Comparison of ENCODE assay signal across 8 cellular contexts in genomic region chr17:7572338-7572587, GRCh38. TPM values are rescaled to one million over a fixed set of nuclear protein-coding genes. Genes with fewer than 3 reads are reported as not detected.
DNase-seq lines count a peak whose midpoint lies in the region; ATAC-seq, FAIRE-seq and TF ChIP-seq lines count a peak whose summit lies in the region.

No MANE protein-coding gene starts in this region.

- no CpG with 5 or more reads among the region's 11 CpGs for WGBS in trophoblast cell (ENCODE audit: extremely low coverage, insufficient coverage, insufficient read length)

- H3K9me3 ChIP-seq in OCI-LY3 (ENCODE audit: insufficient read depth, low read length), result no peaks in the 10 kb centered on the region
- H3K9me3 ChIP-seq in endothelial cell of umbilical vein (replicated peaks; ENCODE audit: control insufficient read depth, insufficient read depth, low read length), result no peaks in the 10 kb centered on the region
- peaks cover 2% of the 10 kb centered on the region for H3K9me3 ChIP-seq in trophoblast cell (ENCODE audit: insufficient read depth, low read depth, low read length)

- no peak overlapping the region for H2AK5ac ChIP-seq in trophoblast cell (ENCODE audit: low read length)

- peak overlapping the region; percentile 53 for H3K4ac ChIP-seq in trophoblast cell (ENCODE audit: low read depth, low read length)

- intact Hi-C loops in endothelial cell of umbilical vein (cut with micrococcal nuclease), result loop anchor here (1.0 to 5.0 kb wide), 6 partner anchors 11 to 265 kb away; partner anchors contain the start of genes MPDU1, POLR2A, SENP3 and WRAP53

- no peak for TF ChIP-seq CTCF in OCI-LY3 (IDR thresholded peaks at IDR 0.05; ENCODE audit: low read depth, low read length)
- TF ChIP-seq CTCF in endothelial cell of umbilical vein (IDR thresholded peaks at IDR 0.05; ENCODE audit: extremely low read depth in 1 of 2, insufficient read depth in 1 of 2, low read depth in 1 of 2, low read length in 2 of 2), result no peak

- peak overlapping the region; percentile 91 for H3K4me2 ChIP-seq in OCI-LY3 (ENCODE audit: low read length)
- H3K4me2 ChIP-seq in endothelial cell of umbilical vein (ENCODE audit: insufficient read depth, low read length), result peak overlapping the region; percentile 76
- peak overlapping the region; percentile 97 for H3K4me2 ChIP-seq in trophoblast cell (ENCODE audit: low read length)

- H3K4me3 ChIP-seq in OCI-LY3 (ENCODE audit: low read length) (peak overlapping the region; percentile 96), endothelial cell of umbilical vein (replicated peaks in 1 of 3; ENCODE audit: insufficient read depth in 1 of 3, low read depth in 1 of 3, low read length in 3 of 3) (peak overlapping the region in 2 of 3 experiments; percentile 41 to 59), trophoblast cell (ENCODE audit: low read depth, low read length) (peak overlapping the region; percentile 72)

- peak overlapping the region; percentile 76 for H4K91ac ChIP-seq in trophoblast cell (ENCODE audit: low read depth, low read length)

- peak overlapping the region; percentile 69 for H4K8ac ChIP-seq in trophoblast cell (ENCODE audit: low read depth, low read length)

- peak overlapping the region; percentile 69 for H3K27ac ChIP-seq in OCI-LY3 (ENCODE audit: low read length)
- peak overlapping the region; percentile 69 for H3K27ac ChIP-seq in endothelial cell of umbilical vein (ENCODE audit: insufficient read depth, low read depth, low read length)
- H3K27ac ChIP-seq in trophoblast cell (ENCODE audit: low read depth, low read length), result peak overlapping the region; percentile 69

- CTCF ChIA-PET in endothelial cell of umbilical vein (lab: Charles Lee), result interaction anchor here (3.5 to 6.2 kb wide), 2 partner anchors 12 to 17 kb away, joined by 13 to 40 read pairs; partner anchors contain the start of gene SOX15

- no peak for FAIRE-seq in endothelial cell of umbilical vein (lab: Jason Lieb, UNC)

- H3K36me3 ChIP-seq in OCI-LY3 (replicated peaks; ENCODE audit: low read depth, low read length) (peaks cover 50% of the 10 kb centered on the region), endothelial cell of umbilical vein (ENCODE audit: control insufficient read depth in 2 of 2, extremely low read depth in 1 of 2, insufficient read depth in 2 of 2, low read length in 2 of 2) (peaks cover 26 to 46% of the 10 kb centered on the region in 2 experiments), trophoblast cell (ENCODE audit: control insufficient read depth in 1 of 2, insufficient read depth in 2 of 2, low read length in 2 of 2) (peaks cover 42 to 61% of the 10 kb centered on the region in 2 experiments)

- POLR2A ChIA-PET in endothelial cell of umbilical vein (lab: Charles Lee), result interaction anchor here (1.8 kb wide), 2 partner anchors 11 to 17 kb away, joined by 5 to 6 read pairs; partner anchors contain the start of gene MPDU1

- H3K79me2 ChIP-seq in OCI-LY3 (ENCODE audit: low read length), result peaks cover 60% of the 10 kb centered on the region
- H3K79me2 ChIP-seq in endothelial cell of umbilical vein (ENCODE audit: control insufficient read depth, insufficient read depth, low read length), result peaks cover 48% of the 10 kb centered on the region
- peaks cover 14% of the 10 kb centered on the region for H3K79me2 ChIP-seq in trophoblast cell (ENCODE audit: control insufficient read depth, insufficient read depth, low read length, poor library complexity)

- dilution Hi-C loops in endothelial cell of umbilical vein (cut with MboI; ENCODE audit: extremely low pct_ligation_motif_present, low sequenced_read_pairs), result no loop called here

- peaks cover 12% of the 10 kb centered on the region for H3K79me1 ChIP-seq in trophoblast cell (ENCODE audit: low read length)

- H3K9me1 ChIP-seq in endothelial cell of umbilical vein (replicated peaks; ENCODE audit: control insufficient read depth, extremely low read depth, insufficient read depth, low read length), result no peaks in the 10 kb centered on the region

- peak overlapping the region; percentile 62 for H3K14ac ChIP-seq in trophoblast cell (ENCODE audit: low read length)

- H3K27me3 ChIP-seq in OCI-LY3 (ENCODE audit: low read depth, low read length), result no peaks in the 10 kb centered on the region
- no peaks in the 10 kb centered on the region for H3K27me3 ChIP-seq in endothelial cell of umbilical vein (ENCODE audit: control insufficient read depth in 2 of 2, insufficient read depth in 2 of 2, low read length in 2 of 2)
- H3K27me3 ChIP-seq in trophoblast cell (ENCODE audit: insufficient read depth, low read length), result no peaks in the 10 kb centered on the region

- H2AFZ ChIP-seq in OCI-LY3 (ENCODE audit: low read depth, low read length) (no peak overlapping the region; the same call in 1 of the 2 replicates), endothelial cell of umbilical vein (ENCODE audit: low read depth, low read length) (peak overlapping the region; percentile 43), trophoblast cell (ENCODE audit: insufficient read depth, low read length, poor library complexity) (no peak overlapping the region)

- DNase-seq in endothelial cell of umbilical vein (ENCODE audit: low read depth, low spot score) (no peak), trophoblast cell (no peak), NCI-H1048 (lab: John Stamatoyannopoulos, UW) (no peak), SIG-M5 treated with dmso at 0.1 percent for 504 hours (lab: John Stamatoyannopoulos, UW; ENCODE audit: unreplicated experiment) (no peak), DMS79 (lab: John Stamatoyannopoulos, UW) (no peak), occipital lobe (lab: John Stamatoyannopoulos, UW) (no peak)

- H2BK120ac ChIP-seq in trophoblast cell (ENCODE audit: insufficient read depth, low read length, poor library complexity), result peak overlapping the region; percentile 29

- peak; percentile 80 for ATAC-seq in GM21717 (IDR thresholded peaks at IDR 0.05; ENCODE audit: unreplicated experiment)

- peak overlapping the region; percentile 93 for H3K23ac ChIP-seq in trophoblast cell (ENCODE audit: low read length)

- H3K9ac ChIP-seq in OCI-LY3 (ENCODE audit: low read length), result peak overlapping the region; percentile 87
- H3K9ac ChIP-seq in endothelial cell of umbilical vein (replicated peaks; ENCODE audit: extremely low read depth, insufficient read depth, low read length), result peak overlapping the region; percentile 70
- peak overlapping the region; percentile 97 for H3K9ac ChIP-seq in trophoblast cell (ENCODE audit: low read length)

- peak overlapping the region; percentile 31 for H4K12ac ChIP-seq in trophoblast cell (ENCODE audit: low read depth, low read length)

- H3K18ac ChIP-seq in trophoblast cell (ENCODE audit: low read length), result peak overlapping the region; percentile 50

- H4K20me1 ChIP-seq in OCI-LY3 (ENCODE audit: insufficient read depth, low read length), result peaks cover 36% of the 10 kb centered on the region
- peaks cover 9% of the 10 kb centered on the region for H4K20me1 ChIP-seq in endothelial cell of umbilical vein (replicated peaks; ENCODE audit: control insufficient read depth, extremely low read depth, insufficient read depth, low read length)

- no peak overlapping the region for H2BK5ac ChIP-seq in trophoblast cell (ENCODE audit: low read depth, low read length, poor library complexity)

- H3K4me1 ChIP-seq in OCI-LY3 (ENCODE audit: low read length) (peaks cover 38% of the 10 kb centered on the region), endothelial cell of umbilical vein (ENCODE audit: control insufficient read depth, extremely low read depth, insufficient read depth, low read length) (peaks cover 38% of the 10 kb centered on the region), trophoblast cell (ENCODE audit: control insufficient read depth in 1 of 2, insufficient read depth in 2 of 2, low read length in 2 of 2) (peaks cover 2 to 15% of the 10 kb centered on the region in 2 experiments)

- no peak overlapping the region for H2BK12ac ChIP-seq in trophoblast cell (ENCODE audit: low read length)

- BruUV-seq in endothelial cell of umbilical vein (replicated peaks; lab: Mats Ljungman, UMichigan), result no TSS peak

- TF ChIP-seq POLR2A in endothelial cell of umbilical vein (IDR thresholded peaks at IDR 0.05; ENCODE audit: low read depth, low read length), result no peak

RNA-seq across cellular contexts. Expression of gene CD68, which starts 7.2 kb away (rescaled TPM):
- total RNA-seq in endothelial cell of umbilical vein (2.9 and 4.5 TPM in 2 replicates), occipital lobe (0.62 TPM)
- 29.1 and 30.8 TPM in 2 replicates for polyA plus RNA-seq in endothelial cell of umbilical vein
- polyA plus RNA-seq in endothelial cell of umbilical vein (2011; cell fraction: cytosol; rRNA removed), result 13.1 and 20.9 TPM in 2 replicates
- 2.1 TPM in 2 replicates for polyA plus RNA-seq in endothelial cell of umbilical vein (2011; cell fraction: nucleus; rRNA removed)
- 18.9 and 35.4 TPM in 2 replicates for polyA plus RNA-seq in endothelial cell of umbilical vein (2012)
- polyA minus RNA-seq in endothelial cell of umbilical vein, result 9.3 and 26.8 TPM in 2 replicates
- polyA minus RNA-seq in endothelial cell of umbilical vein (2011; cell fraction: cytosol; rRNA and poly(A)+ RNA removed), result 1.0 TPM
- 3.0 and 4.7 TPM in 2 replicates for polyA minus RNA-seq in endothelial cell of umbilical vein (2011; cell fraction: nucleus; rRNA and poly(A)+ RNA removed)
- 1.4 and 1.5 TPM in 2 replicates for polyA plus RNA-seq in trophoblast cell (2013)

RNA-seq across cellular contexts. Expression of gene SENP3, which starts 10.5 kb away (rescaled TPM):
- total RNA-seq in endothelial cell of umbilical vein (56.5 and 63.4 TPM in 2 replicates), occipital lobe (84.8 TPM)
- 91.6 and 96.5 TPM in 2 replicates for polyA plus RNA-seq in endothelial cell of umbilical vein
- polyA plus RNA-seq in endothelial cell of umbilical vein (2011; cell fraction: cytosol; rRNA removed), result 97.0 and 110 TPM in 2 replicates
- 90.0 and 99.9 TPM in 2 replicates for polyA plus RNA-seq in endothelial cell of umbilical vein (2011; cell fraction: nucleus; rRNA removed)
- 52.3 and 67.0 TPM in 2 replicates for polyA plus RNA-seq in endothelial cell of umbilical vein (2012)
- polyA minus RNA-seq in endothelial cell of umbilical vein, result 76.4 and 80.4 TPM in 2 replicates
- polyA minus RNA-seq in endothelial cell of umbilical vein (2011; cell fraction: cytosol; rRNA and poly(A)+ RNA removed), result 67.6 TPM
- 21.7 and 30.4 TPM in 2 replicates for polyA minus RNA-seq in endothelial cell of umbilical vein (2011; cell fraction: nucleus; rRNA and poly(A)+ RNA removed)
- polyA plus RNA-seq in trophoblast cell (2013), result 35.5 and 36.6 TPM in 2 replicates

RNA-seq across cellular contexts. Expression of gene MPDU1, which starts 11.4 kb away (rescaled TPM):
- total RNA-seq in endothelial cell of umbilical vein, result 61.2 and 78.0 TPM in 2 replicates
- polyA plus RNA-seq in endothelial cell of umbilical vein, result 368 and 384 TPM in 2 replicates
- polyA plus RNA-seq in endothelial cell of umbilical vein (2011; cell fraction: cytosol; rRNA removed), result 232 and 270 TPM in 2 replicates
- polyA plus RNA-seq in endothelial cell of umbilical vein (2011; cell fraction: nucleus; rRNA removed), result 167 and 168 TPM in 2 replicates
- polyA plus RNA-seq in endothelial cell of umbilical vein (2012), result 96.5 and 130 TPM in 2 replicates
- polyA minus RNA-seq in endothelial cell of umbilical vein, result 198 and 233 TPM in 2 replicates
- polyA minus RNA-seq in endothelial cell of umbilical vein (2011; cell fraction: cytosol; rRNA and poly(A)+ RNA removed), result 61.6 TPM
- 41.7 and 43.4 TPM in 2 replicates for polyA minus RNA-seq in endothelial cell of umbilical vein (2011; cell fraction: nucleus; rRNA and poly(A)+ RNA removed)
- polyA plus RNA-seq in trophoblast cell (2013), result 91.5 and 95.4 TPM in 2 replicates
- total RNA-seq in occipital lobe, result 34.8 TPM

RNA-seq across cellular contexts. Expression of gene TNFSF13, which starts 13.7 kb away (rescaled TPM):
- total RNA-seq in endothelial cell of umbilical vein (3.7 and 5.4 TPM in 2 replicates), occipital lobe (0.31 TPM)
- 3.6 and 4.3 TPM in 2 replicates for polyA plus RNA-seq in endothelial cell of umbilical vein
- polyA plus RNA-seq in endothelial cell of umbilical vein (2011; cell fraction: cytosol; rRNA removed), result 2.7 and 2.8 TPM in 2 replicates
- 4.2 and 6.2 TPM in 2 replicates for polyA plus RNA-seq in endothelial cell of umbilical vein (2011; cell fraction: nucleus; rRNA removed)
- 3.0 and 4.0 TPM in 2 replicates for polyA plus RNA-seq in endothelial cell of umbilical vein (2012)
- 2.5 and 3.1 TPM in 2 replicates for polyA minus RNA-seq in endothelial cell of umbilical vein
- polyA minus RNA-seq in endothelial cell of umbilical vein (2011; cell fraction: cytosol; rRNA and poly(A)+ RNA removed), result 3.1 TPM
- 2.5 TPM in 2 replicates for polyA minus RNA-seq in endothelial cell of umbilical vein (2011; cell fraction: nucleus; rRNA and poly(A)+ RNA removed)
- 0.49 and 0.62 TPM in 2 replicates for polyA plus RNA-seq in trophoblast cell (2013)

RNA-seq across cellular contexts. Expression of gene SOX15, which starts 17.6 kb away (rescaled TPM):
- total RNA-seq in endothelial cell of umbilical vein, result 0.39 and 0.46 TPM in 2 replicates
- 0.19 and 0.26 TPM in 2 replicates for polyA plus RNA-seq in endothelial cell of umbilical vein
- 0.08 and 0.16 TPM in 2 replicates for polyA plus RNA-seq in endothelial cell of umbilical vein (2011; cell fraction: cytosol; rRNA removed)
- polyA plus RNA-seq in endothelial cell of umbilical vein (2011; cell fraction: nucleus; rRNA removed), result 0.28 and 0.67 TPM in 2 replicates
- 0.48 and 1.0 TPM in 2 replicates for polyA plus RNA-seq in endothelial cell of umbilical vein (2012)
- polyA minus RNA-seq in endothelial cell of umbilical vein, result 0.53 TPM in 1 of 2 replicates, not detected in the other
- not detected for polyA minus RNA-seq in endothelial cell of umbilical vein (2011; cell fraction: cytosol; rRNA and poly(A)+ RNA removed)
- 0.58 and 0.67 TPM in 2 replicates for polyA minus RNA-seq in endothelial cell of umbilical vein (2011; cell fraction: nucleus; rRNA and poly(A)+ RNA removed)
- polyA plus RNA-seq in trophoblast cell (2013), result 11.2 and 11.6 TPM in 2 replicates
- 0.47 TPM for total RNA-seq in occipital lobe
